28 cellular contexts compared by ENCODE assay signal in the genomic region with DNA sequence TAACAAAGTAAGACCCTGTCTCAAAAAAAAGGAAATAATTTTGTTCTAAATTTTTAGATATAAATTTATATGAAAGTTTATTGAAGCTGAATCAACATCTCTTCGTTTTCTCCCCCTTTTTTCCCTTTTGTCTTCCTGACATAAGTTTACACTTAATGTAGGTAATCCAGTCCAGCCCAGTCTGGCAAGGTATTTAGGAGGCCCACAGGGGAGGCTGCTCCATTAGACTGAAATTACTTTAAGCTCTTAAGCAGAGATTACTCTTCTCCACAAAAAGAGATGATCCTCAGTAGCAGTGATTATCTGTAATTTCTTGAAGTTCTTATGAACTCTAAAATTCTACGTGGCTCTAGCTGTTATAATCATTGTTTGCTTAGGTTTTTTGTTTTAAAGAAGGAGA.
"Had no signal": no experiment of that assay in that cellular context is flagged by ENCODE, and none has a peak within 500 bp of the region (broad histone marks: within the 10 kb centered on the region; RNA-seq: fewer than 3 reads in every experiment).

No MANE protein-coding gene starts in this region.

- DNase-seq: colonic mucosa; cortex of kidney; effector CD8-positive, alpha-beta T cell; effector memory CD8-positive, alpha-beta T cell; endodermal cell; erythroblast; esophagus squamous epithelium; foreskin fibroblast; foreskin melanocyte; gastrocnemius medialis; glutamatergic neuron; head of caudate nucleus; heart right ventricle; hippocampal formation; left cardiac atrium; left lung; left ventricle myocardium superior; lower lobe of right lung; mesenchymal stem cell; mucosa of descending colon; naive B cell had no signal

- H3K36me3 Mint-ChIP-seq: mesothelial cell of epicardium, naive B cell had no signal

- H3K27ac Mint-ChIP-seq: dendritic cell treated with granulocyte-macrophage colony-stimulating factor and Interleukin-4, amounts not matched to agents 40 ng/mL and 50 ng/mL, for 4 days; effector memory CD8-positive, alpha-beta T cell; endodermal cell; mesothelial cell of epicardium had no signal

- H3K4me1 ChIP-seq: colonic mucosa, esophagus squamous epithelium, gastrocnemius medialis, left lung, lower lobe of right lung had no signal

- H3K36me3 ChIP-seq: colonic mucosa, esophagus squamous epithelium, gastrocnemius medialis, heart right ventricle, left lung, lower lobe of right lung had no signal

- H3K27me3 ChIP-seq: colonic mucosa, esophagus squamous epithelium, gastrocnemius medialis, heart right ventricle, left lung had no signal

- H3K27me3 Mint-ChIP-seq: dendritic cell treated with granulocyte-macrophage colony-stimulating factor and Interleukin-4, amounts not matched to agents 40 ng/mL and 50 ng/mL, for 4 days had no signal

- ATAC-seq: effector memory CD8-positive, alpha-beta T cell; esophagus mucosa; gastrocnemius medialis; heart right ventricle; left cardiac atrium; left lung; left ventricle myocardium superior; lower lobe of right lung; mucosa of descending colon had no signal

- H3K9me3 ChIP-seq: colonic mucosa, esophagus squamous epithelium, gastrocnemius medialis, heart right ventricle, left lung, lower lobe of right lung, mucosa of descending colon had no signal

- H3K4me1 Mint-ChIP-seq: mesothelial cell of epicardium had no signal

- H3K27ac ChIP-seq: colonic mucosa, epithelial cell of prostate, esophagus squamous epithelium, gastrocnemius medialis, heart right ventricle, left lung, lower lobe of right lung had no signal

- H3K4me3 ChIP-seq: colonic mucosa, esophagus squamous epithelium, gastrocnemius medialis, heart right ventricle, left lung, lower lobe of right lung, mucosa of descending colon had no signal

- H3K9me3 Mint-ChIP-seq: dendritic cell treated with granulocyte-macrophage colony-stimulating factor and Interleukin-4, amounts not matched to agents 40 ng/mL and 50 ng/mL, for 4 days; effector memory CD8-positive, alpha-beta T cell; endodermal cell; mesothelial cell of epicardium had no signal

- FAIRE-seq: endometrium, islet of Langerhans, keratinocyte had no signal

- H3K4me3 Mint-ChIP-seq: dendritic cell treated with granulocyte-macrophage colony-stimulating factor and Interleukin-4, amounts not matched to agents 40 ng/mL and 50 ng/mL, for 4 days; effector memory CD8-positive, alpha-beta T cell; endodermal cell; mesothelial cell of epicardium; naive B cell had no signal
